In the genomic region with DNA sequence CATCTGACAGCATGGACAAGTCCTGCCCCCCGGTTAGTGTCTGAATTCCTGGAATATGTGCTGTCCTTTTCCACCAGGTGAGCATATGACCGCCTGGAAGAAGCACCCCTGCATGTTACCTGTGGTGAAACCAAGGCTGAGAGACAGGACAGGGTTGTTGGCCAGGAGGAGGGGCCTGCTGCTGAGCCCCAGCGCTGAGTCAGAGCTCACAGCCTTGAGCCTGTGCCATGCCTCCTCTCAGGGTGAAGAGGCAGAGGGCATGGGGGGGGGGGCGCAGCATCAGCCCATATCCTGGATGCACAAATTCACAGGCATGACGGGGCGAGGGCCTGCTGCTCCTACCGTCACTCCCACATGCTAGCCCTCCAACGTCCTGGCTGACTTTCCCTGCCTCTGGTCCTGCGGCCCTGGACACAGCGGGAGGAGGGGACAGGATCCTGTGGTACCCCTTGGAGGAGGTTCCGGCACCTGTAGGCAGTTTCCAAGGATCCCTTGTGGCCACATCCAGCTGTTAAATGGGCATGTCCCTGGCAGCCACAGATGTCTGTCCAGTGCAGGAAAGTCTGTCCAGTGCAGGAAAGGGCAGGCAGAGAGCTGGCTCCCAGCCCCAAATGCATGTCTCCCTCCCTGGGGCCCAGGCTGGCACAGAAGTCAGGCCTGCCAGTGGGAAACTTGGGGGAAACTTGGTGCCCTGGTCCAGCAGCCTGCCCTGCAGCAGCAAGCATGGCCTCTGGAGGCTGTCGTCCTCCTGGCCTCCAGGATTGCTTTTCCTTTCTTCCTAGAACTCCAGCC, we compare ENCODE assay signal across 1 cellular context.
TF ChIP-seq lines count a peak whose summit lies in the region.

No MANE protein-coding gene starts in this region.

TF ChIP-seq in SK-N-SH, 30 proteins besides CTCF, POLR2A, EP300 and RAD21:
- no peak for TF ChIP-seq RXRA (IDR thresholded peaks at IDR 0.05; ENCODE audit: borderline replicate concordance, low read depth)
- TF ChIP-seq FOXJ3 (CRISPR knock-in tag; IDR thresholded peaks at IDR 0.05): no peak
- no peak for TF ChIP-seq TCF12 (IDR thresholded peaks at IDR 0.05)
- no peak for TF ChIP-seq JUND (IDR thresholded peaks at IDR 0.05)
- TF ChIP-seq MXI1 (IDR thresholded peaks at IDR 0.05; ENCODE audit: low read depth, low read length): no peak
- no peak for TF ChIP-seq TAF1 (IDR thresholded peaks at IDR 0.05; ENCODE audit: borderline replicate concordance, low read depth, low read length)
- TF ChIP-seq FOXM1 (IDR thresholded peaks at IDR 0.05; ENCODE audit: low read depth): no peak
- TF ChIP-seq, protein P1, sequence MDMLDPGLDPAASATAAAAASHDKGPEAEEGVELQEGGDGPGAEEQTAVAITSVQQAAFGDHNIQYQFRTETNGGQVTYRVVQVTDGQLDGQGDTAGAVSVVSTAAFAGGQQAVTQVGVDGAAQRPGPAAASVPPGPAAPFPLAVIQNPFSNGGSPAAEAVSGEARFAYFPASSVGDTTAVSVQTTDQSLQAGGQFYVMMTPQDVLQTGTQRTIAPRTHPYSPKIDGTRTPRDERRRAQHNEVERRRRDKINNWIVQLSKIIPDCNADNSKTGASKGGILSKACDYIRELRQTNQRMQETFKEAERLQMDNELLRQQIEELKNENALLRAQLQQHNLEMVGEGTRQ (IDR thresholded peaks at IDR 0.05; ENCODE audit: borderline replicate concordance, low read depth, low read length): no peak
- TF ChIP-seq GATA2 (CRISPR knock-in tag; IDR thresholded peaks at IDR 0.05): no peak
- no peak for TF ChIP-seq RCOR1 (IDR thresholded peaks at IDR 0.05; ENCODE audit: low read length)
- TF ChIP-seq, protein P2, sequence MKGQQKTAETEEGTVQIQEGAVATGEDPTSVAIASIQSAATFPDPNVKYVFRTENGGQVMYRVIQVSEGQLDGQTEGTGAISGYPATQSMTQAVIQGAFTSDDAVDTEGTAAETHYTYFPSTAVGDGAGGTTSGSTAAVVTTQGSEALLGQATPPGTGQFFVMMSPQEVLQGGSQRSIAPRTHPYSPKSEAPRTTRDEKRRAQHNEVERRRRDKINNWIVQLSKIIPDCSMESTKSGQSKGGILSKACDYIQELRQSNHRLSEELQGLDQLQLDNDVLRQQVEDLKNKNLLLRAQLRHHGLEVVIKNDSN (IDR thresholded peaks at IDR 0.05; ENCODE audit: borderline replicate concordance, low read depth): no peak
- TF ChIP-seq ELF1 (IDR thresholded peaks at IDR 0.05): no peak
- TF ChIP-seq YY1 (IDR thresholded peaks at IDR 0.05; ENCODE audit: low read depth): no peak
- no peak for TF ChIP-seq MEF2A (IDR thresholded peaks at IDR 0.05; ENCODE audit: borderline replicate concordance, low read depth)
- TF ChIP-seq NRF1 (IDR thresholded peaks at IDR 0.05; ENCODE audit: low read depth, low read length): no peak
- no peak for TF ChIP-seq FOSL2 (IDR thresholded peaks at IDR 0.05; ENCODE audit: borderline replicate concordance, low read depth)
- no peak for TF ChIP-seq NFIC (IDR thresholded peaks at IDR 0.05; ENCODE audit: borderline replicate concordance)
- no peak for TF ChIP-seq CHD2 (IDR thresholded peaks at IDR 0.05; ENCODE audit: low read length, partially characterized antibody)
- TF ChIP-seq RFX5 (IDR thresholded peaks at IDR 0.05; ENCODE audit: low read length): no peak
TF ChIP-seq in SK-N-SH: peak in this region for 0.
